Comparison of ENCODE assay signal across 15 cellular contexts in genomic region chr2:105712166-105712915, GRCh38. TPM values are rescaled to one million over a fixed set of nuclear protein-coding genes. Genes with fewer than 3 reads are reported as not detected.
DNase-seq lines count a peak whose midpoint lies in the region; ATAC-seq, FAIRE-seq and TF ChIP-seq lines count a peak whose summit lies in the region.
"Had no signal": no experiment of that assay in that cellular context is flagged by ENCODE, and none has a peak within 500 bp of the region (broad histone marks: within the 10 kb centered on the region; RNA-seq: fewer than 3 reads in every experiment).

No MANE protein-coding gene starts in this region.

- H3K9me3 ChIP-seq in hepatocyte (ENCODE audit: low read depth) (no peaks in the 10 kb centered on the region), tibial artery (no peaks in the 10 kb centered on the region)

- no peaks in the 10 kb centered on the region for H3K36me3 Mint-ChIP-seq in T-cell

- H3K27ac Mint-ChIP-seq in T-cell, result no peak overlapping the region
- H3K27ac Mint-ChIP-seq: CD4-positive, alpha-beta T cell had no signal

- ATAC-seq in T-cell (replicated peaks in 1 of 4), result no peak

- H3K27me3 ChIP-seq in hepatocyte, result peaks cover 2% of the 10 kb centered on the region
- H3K27me3 ChIP-seq in tibial artery, result peaks cover 0 to 4% of the 10 kb centered on the region in 2 donors

- FAIRE-seq in GM19239 (lab: Jason Lieb, UNC), result no peak

- intact Hi-C loops in tibial artery (cut with DNase I; ENCODE audit: low total_unique reads), result no loop called here

- CTCF ChIA-PET in T-cell (lab: Charles Lee), result no interaction called here

- no peaks in the 10 kb centered on the region for H3K4me1 Mint-ChIP-seq in T-cell
- H3K4me1 Mint-ChIP-seq: central memory CD8-positive, alpha-beta T cell had no signal

- POLR2A ChIA-PET in T-cell (lab: Charles Lee), result no interaction called here

- peak overlapping the region; percentile 82 for H3K27ac ChIP-seq in hepatocyte
- no peak overlapping the region for H3K27ac ChIP-seq in tibial artery

- TF ChIP-seq CTCF in hepatocyte (IDR thresholded peaks at IDR 0.05; ENCODE audit: poor library complexity) (no peak), tibial artery (IDR thresholded peaks at IDR 0.05) (no peak)

- no peaks in the 10 kb centered on the region for H3K36me3 ChIP-seq in hepatocyte (replicated peaks; ENCODE audit: insufficient read depth, low read depth)
- H3K36me3 ChIP-seq in tibial artery, result no peaks in the 10 kb centered on the region

- WGBS in hepatocyte (ENCODE audit: low lambda C conversion rate, missing lambda C conversion rate), result 63% methylated on average over 5 of the region's 5 CpGs

- H3K4me2 ChIP-seq in hepatocyte, result peak overlapping the region; percentile 16
- H3K4me2 ChIP-seq: smooth muscle cell had no signal

- no peak overlapping the region for H2AFZ ChIP-seq in hepatocyte

- no peak overlapping the region for H3K4me3 Mint-ChIP-seq in T-cell
- H3K4me3 Mint-ChIP-seq: CD4-positive, alpha-beta T cell; central memory CD8-positive, alpha-beta T cell had no signal

- H3K27me3 Mint-ChIP-seq in T-cell, result no peaks in the 10 kb centered on the region
- H3K27me3 Mint-ChIP-seq: CD4-positive, alpha-beta T cell had no signal

- DNase-seq in DMS53 treated with DMSO at 0.1 percent for 48 hours (lab: John Stamatoyannopoulos, UW; ENCODE audit: unreplicated experiment) (peak; percentile 34), HT1080 (ENCODE audit: low read depth) (peak; percentile 89), SW480 (ENCODE audit: low spot score) (peak; percentile 59), hepatocyte (ENCODE audit: low spot score) (no peak), GM19239 (ENCODE audit: insufficient read length, low spot score) (no peak), tibial artery (no peak), T-cell (no peak), AG08395 (ENCODE audit: low spot score) (no peak)
- DNase-seq: activated naive CD4-positive, alpha-beta T cell; CD4-positive, alpha-beta T cell; erythroblast; KG1; substantia nigra had no signal

- H3K9me3 Mint-ChIP-seq in T-cell, result no peaks in the 10 kb centered on the region
- H3K9me3 Mint-ChIP-seq: CD4-positive, alpha-beta T cell; central memory CD8-positive, alpha-beta T cell had no signal

- no peaks in the 10 kb centered on the region for H3K9me2 ChIP-seq in hepatocyte (replicated peaks; ENCODE audit: insufficient read depth)

- no peaks in the 10 kb centered on the region for H3K79me2 ChIP-seq in hepatocyte

- H3K4me1 ChIP-seq in hepatocyte (ENCODE audit: insufficient read depth), result peaks cover 18% of the 10 kb centered on the region
- H3K4me1 ChIP-seq in tibial artery, result no peaks in the 10 kb centered on the region

- H3K4me3 ChIP-seq in hepatocyte, result no peak overlapping the region
- no peak overlapping the region for H3K4me3 ChIP-seq in tibial artery
- H3K4me3 ChIP-seq: smooth muscle cell had no signal

- H4K20me1 ChIP-seq in hepatocyte (ENCODE audit: insufficient read depth, poor library complexity, severe bottlenecking), result no peaks in the 10 kb centered on the region

RNA-seq across cellular contexts. Expression of gene NCK2, which starts 32.4 kb away (rescaled TPM):
- 39.9 and 51.3 TPM in 2 replicates for total RNA-seq in HT1080 (2014; rRNA removed; shearing (Covaris generic))
- 30.1 and 33.5 TPM in 2 replicates for polyA plus RNA-seq in HT1080 (2015; cell fraction: cytosol; rRNA removed)
- 10.8 and 12.7 TPM in 2 replicates for polyA plus RNA-seq in HT1080 (2015; cell fraction: nucleus; rRNA removed)
- total RNA-seq in hepatocyte (71.9 and 72.6 TPM in 2 replicates), T-cell (100 to 1,000 TPM in 4 of 5 donors, 10 to 100 TPM in 1; 97.7 to 154 (median 120) TPM)
- polyA plus RNA-seq in hepatocyte, result 80.3 and 100 TPM in 2 replicates

Comparison
In these comparisons a context has a peak if more than half of its experiments do, and no peak if none do; other contexts are left out.
1. DNase-seq: peak in DMS53 treated with DMSO at 0.1 percent for 48 hours (single experiment), HT1080 (single experiment) and SW480 (single experiment); none in hepatocyte (single experiment), GM19239 (single experiment), tibial artery (0 of 2), T-cell (0 of 34) and AG08395 (single experiment).